21 cellular contexts compared by ENCODE assay signal in genomic region chr1:51919684-51920083, GRCh38.
"Had no signal": no experiment of that assay in that cellular context is flagged by ENCODE, and none has a peak within 500 bp of the region (broad histone marks: within the 10 kb centered on the region; RNA-seq: fewer than 3 reads in every experiment).

No MANE protein-coding gene starts in this region.

- H3K4me3 Mint-ChIP-seq: activated CD4-positive, alpha-beta T cell treated with anti-CD3 and anti-CD28 coated beads, Interleukin-2, amount 10 ng/mL, durations not matched to agents 7 days and 5 days; activated CD8-positive, alpha-beta T cell treated with anti-CD3 and anti-CD28 coated beads, Interleukin-2, amount 10 ng/mL, durations not matched to agents 7 days and 5 days; activated naive CD8-positive, alpha-beta T cell treated with anti-CD3 and anti-CD28 coated beads, Interleukin-2, amount 10 ng/mL, durations not matched to agents 7 days and 5 days; activated T-cell treated with anti-CD3 and anti-CD28 coated beads, Interleukin-2, amount 50 U/mL, for 24 hours; central memory CD8-positive, alpha-beta T cell; stimulated activated naive CD8-positive, alpha-beta T cell treated with anti-CD3 and anti-CD28 coated beads, Interleukin-15, Interleukin-2, amounts not matched to agents 100 ng/mL and 50 ng/mL, for 24 hours had no signal

- H3K27ac ChIP-seq: coronary artery, esophagus muscularis mucosa, gastroesophageal sphincter, heart right ventricle, left ventricle myocardium inferior, transverse colon had no signal

- H3K4me3 ChIP-seq: coronary artery, esophagus muscularis mucosa, gastroesophageal sphincter, heart right ventricle, left ventricle myocardium inferior, transverse colon had no signal

- ATAC-seq: activated CD4-positive, CD25-positive, alpha-beta regulatory T cell treated with anti-CD3 and anti-CD28 coated beads, Interleukin-2, amount 50 U/mL, for 24 hours; activated CD8-positive, alpha-beta T cell treated with anti-CD3 and anti-CD28 coated beads, Interleukin-2, amount 10 ng/mL, durations not matched to agents 7 days and 5 days; gastroesophageal sphincter; heart right ventricle had no signal

- H3K27ac Mint-ChIP-seq: activated CD4-positive, alpha-beta T cell treated with anti-CD3 and anti-CD28 coated beads, Interleukin-2, amount 10 ng/mL, durations not matched to agents 7 days and 5 days; activated CD8-positive, alpha-beta T cell treated with anti-CD3 and anti-CD28 coated beads, Interleukin-2, amount 10 ng/mL, durations not matched to agents 7 days and 5 days; activated naive CD8-positive, alpha-beta T cell treated with anti-CD3 and anti-CD28 coated beads, Interleukin-2, amount 10 ng/mL, durations not matched to agents 7 days and 5 days; activated T-cell treated with anti-CD3 and anti-CD28 coated beads, Interleukin-2, amount 50 U/mL, for 24 hours; activated T-helper 2 cell treated with anti-CD3 and anti-CD28 coated beads, Interferon-gamma antibody, Interleukin-2, Interleukin-4, amounts not matched to agents 10 μg/mL and 5 μg/mL and 100 μg/mL, durations not matched to agents 14 hours and 24 hours and 36 hours; stimulated activated naive CD8-positive, alpha-beta T cell treated with anti-CD3 and anti-CD28 coated beads, Interleukin-15, Interleukin-2, amounts not matched to agents 100 ng/mL and 50 ng/mL, for 24 hours had no signal

- DNase-seq: activated CD4-positive, alpha-beta T cell treated with anti-CD3 and anti-CD28 coated beads, Interleukin-2, amount 10 ng/mL, durations not matched to agents 7 days and 5 days; activated CD8-positive, alpha-beta T cell treated with anti-CD3 and anti-CD28 coated beads, Interleukin-2, amount 10 ng/mL, durations not matched to agents 7 days and 5 days; activated naive CD4-positive, alpha-beta T cell treated with Interleukin-2 at 50 U/mL for 16 hours; activated naive CD8-positive, alpha-beta T cell treated with anti-CD3 and anti-CD28 coated beads, Interleukin-2, amount 10 ng/mL, durations not matched to agents 7 days and 5 days; activated T-cell treated with anti-CD3 and anti-CD28 coated beads, Interleukin-2, amount 50 U/mL, for 24 hours; effector CD8-positive, alpha-beta T cell; heart right ventricle; kidney glomerular epithelial cell; left ventricle myocardium inferior; mammary epithelial cell; nucleus accumbens; stimulated activated CD4-positive, alpha-beta T cell treated with anti-CD3 and anti-CD28 coated beads, Interleukin-2, amount 100 ng/mL, for 24 hours; T1000; transverse colon had no signal

- H3K4me1 Mint-ChIP-seq: activated CD4-positive, alpha-beta T cell treated with anti-CD3 and anti-CD28 coated beads, Interleukin-2, amount 10 ng/mL, durations not matched to agents 7 days and 5 days; activated naive CD8-positive, alpha-beta T cell treated with anti-CD3 and anti-CD28 coated beads, Interleukin-2, amount 10 ng/mL, durations not matched to agents 7 days and 5 days; central memory CD8-positive, alpha-beta T cell had no signal

- H3K9me3 ChIP-seq: esophagus muscularis mucosa, gastroesophageal sphincter, heart right ventricle, left ventricle myocardium inferior, transverse colon had no signal

- H3K36me3 Mint-ChIP-seq: activated naive CD8-positive, alpha-beta T cell treated with anti-CD3 and anti-CD28 coated beads, Interleukin-2, amount 10 ng/mL, durations not matched to agents 7 days and 5 days had no signal

- H3K9me3 Mint-ChIP-seq: activated CD4-positive, alpha-beta T cell treated with anti-CD3 and anti-CD28 coated beads, Interleukin-2, amount 10 ng/mL, durations not matched to agents 7 days and 5 days; activated naive CD8-positive, alpha-beta T cell treated with anti-CD3 and anti-CD28 coated beads, Interleukin-2, amount 10 ng/mL, durations not matched to agents 7 days and 5 days; activated T-cell treated with anti-CD3 and anti-CD28 coated beads, Interleukin-2, amount 50 U/mL, for 24 hours; activated T-helper 2 cell treated with anti-CD3 and anti-CD28 coated beads, Interferon-gamma antibody, Interleukin-2, Interleukin-4, amounts not matched to agents 10 μg/mL and 5 μg/mL and 100 μg/mL, durations not matched to agents 14 hours and 24 hours and 36 hours; central memory CD8-positive, alpha-beta T cell; stimulated activated naive CD8-positive, alpha-beta T cell treated with anti-CD3 and anti-CD28 coated beads, Interleukin-15, Interleukin-2, amounts not matched to agents 100 ng/mL and 50 ng/mL, for 24 hours had no signal

- H3K4me1 ChIP-seq: esophagus muscularis mucosa, gastroesophageal sphincter, heart right ventricle, left ventricle myocardium inferior, transverse colon had no signal

- H3K36me3 ChIP-seq: esophagus muscularis mucosa, gastroesophageal sphincter, heart right ventricle, left ventricle myocardium inferior, transverse colon had no signal
